ENCODE assay signal across 8 cellular contexts in the genomic region with DNA sequence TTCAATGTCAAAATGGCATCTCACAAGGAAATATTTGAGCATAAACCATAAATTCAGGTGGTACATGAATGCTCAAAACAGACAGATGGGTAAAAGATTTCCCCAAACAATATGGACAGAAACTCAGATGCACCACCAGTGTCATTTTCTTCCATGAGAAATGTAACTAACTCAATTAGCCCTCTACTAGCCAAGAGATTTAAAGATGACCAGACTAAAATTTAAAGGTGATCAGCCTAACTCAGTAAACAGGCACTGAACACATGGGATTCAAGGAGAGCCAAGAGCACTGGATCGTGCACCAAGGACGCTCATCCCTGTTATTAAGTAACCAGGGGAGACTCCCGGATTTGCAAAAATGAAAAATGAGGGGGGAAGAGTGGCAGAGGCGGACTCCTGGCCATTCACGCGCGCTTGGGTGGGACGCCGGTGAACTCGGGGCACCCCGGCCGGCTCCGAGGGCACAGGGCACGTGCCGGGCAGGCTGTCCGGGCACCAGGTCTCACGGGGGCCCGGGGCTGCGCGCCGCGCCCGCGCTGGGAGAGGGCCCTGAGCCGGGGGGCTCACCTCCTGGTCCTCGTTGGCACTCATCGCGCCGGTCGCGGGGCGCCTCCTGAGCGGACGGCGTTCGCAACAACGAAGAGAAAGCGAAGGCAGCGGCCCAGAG. TPM values are rescaled to one million over a fixed set of nuclear protein-coding genes. Genes with fewer than 3 reads are reported as not detected.
DNase-seq lines count a peak whose midpoint lies in the region; ATAC-seq and TF ChIP-seq lines count a peak whose summit lies in the region.

No MANE protein-coding gene starts in this region.

- peak overlapping the region; percentile 86 to 96 for H3K27ac ChIP-seq in coronary artery

- peak overlapping the region; percentile 94 for H3K27ac Mint-ChIP-seq in T-helper 17 cell
- H3K27ac Mint-ChIP-seq in stimulated activated naive B cell treated with anti-CD40 and anti-IgM and Interleukin-4, amounts not matched to agents 10 μg/mL and 1 μg/mL and 100 μg/mL, for 72 hours = peak overlapping the region; percentile 96

- H3K9me3 Mint-ChIP-seq in stimulated activated naive B cell treated with anti-CD40 and anti-IgM and Interleukin-4, amounts not matched to agents 10 μg/mL and 1 μg/mL and 100 μg/mL, for 72 hours = no peaks in the 10 kb centered on the region

- peak overlapping the region; percentile 78 for H3K4me3 ChIP-seq in coronary artery
- H3K4me3 ChIP-seq in lower leg skin (ENCODE audit: low read depth, poor library complexity, severe bottlenecking) = peak overlapping the region; percentile 76

- intact Hi-C loops in lower leg skin (cut with DNase I; ENCODE audit: low total_unique reads) = no loop called here

- DNase-seq in NCI-H524 (lab: John Stamatoyannopoulos, UW) (peak; percentile 0 to 3), NCI-H524 treated with DMSO at 0.1 percent for 48 hours (lab: John Stamatoyannopoulos, UW) (no peak), T-helper 17 cell (peak; percentile 9 to 22 (median 12)), coronary artery (ENCODE audit: low spot score) (peak; percentile 78), lower leg skin (ENCODE audit: low spot score in 2 of 2) (no peak), NCI-H510A treated with DMSO at 0.1 percent for 48 hours (lab: John Stamatoyannopoulos, UW) (no peak)
- no peak for DNase-seq in stimulated activated naive B cell treated with anti-CD40 and anti-IgM and Interleukin-4, amounts not matched to agents 10 μg/mL and 1 μg/mL and 100 μg/mL, for 72 hours

- no peaks in the 10 kb centered on the region for H3K9me3 ChIP-seq in T-helper 17 cell (ENCODE audit: control insufficient read depth, low read length, poor library complexity, severe bottlenecking)

- 0 to 1% methylated on average over 9 to 33 of the region's 39 CpGs for whole genome bisulfite sequencing in lower leg skin, 2 donors

- TF ChIP-seq POLR2A in lower leg skin (IDR thresholded peaks at IDR 0.05) = no peak

- no peaks in the 10 kb centered on the region for H3K27me3 Mint-ChIP-seq in T-helper 17 cell
- no peaks in the 10 kb centered on the region for H3K27me3 Mint-ChIP-seq in stimulated activated naive B cell treated with anti-CD40 and anti-IgM and Interleukin-4, amounts not matched to agents 10 μg/mL and 1 μg/mL and 100 μg/mL, for 72 hours

- TF ChIP-seq CTCF in coronary artery (IDR thresholded peaks at IDR 0.05) (no peak), lower leg skin (IDR thresholded peaks at IDR 0.05) (no peak)

- peak overlapping the region; percentile 97 for H3K4me3 Mint-ChIP-seq in T-helper 17 cell
- peak overlapping the region; percentile 86 to 98 for H3K4me3 Mint-ChIP-seq in stimulated activated naive B cell treated with anti-CD40 and anti-IgM and Interleukin-4, amounts not matched to agents 10 μg/mL and 1 μg/mL and 100 μg/mL, for 72 hours

- no peaks in the 10 kb centered on the region for H3K36me3 Mint-ChIP-seq in T-helper 17 cell (ENCODE audit: low read depth)
- peaks cover 8 to 17% of the 10 kb centered on the region in 2 donors for H3K36me3 Mint-ChIP-seq in stimulated activated naive B cell treated with anti-CD40 and anti-IgM and Interleukin-4, amounts not matched to agents 10 μg/mL and 1 μg/mL and 100 μg/mL, for 72 hours

- peaks cover 28% of the 10 kb centered on the region for H3K4me1 Mint-ChIP-seq in T-helper 17 cell
- peaks cover 19 to 32% of the 10 kb centered on the region in 2 donors for H3K4me1 Mint-ChIP-seq in stimulated activated naive B cell treated with anti-CD40 and anti-IgM and Interleukin-4, amounts not matched to agents 10 μg/mL and 1 μg/mL and 100 μg/mL, for 72 hours

- ATAC-seq in HG03045 (IDR thresholded peaks at IDR 0.05; ENCODE audit: unreplicated experiment) = peak; percentile 30
- no peak for ATAC-seq in T-helper 17 cell
- peak; percentile 36 to 41 for ATAC-seq in stimulated activated naive B cell treated with anti-CD40 and anti-IgM and Interleukin-4, amounts not matched to agents 10 μg/mL and 1 μg/mL and 100 μg/mL, for 72 hours (replicated peaks)

RNA-seq across cellular contexts. Expression of gene RWDD4, which starts 0.5 kb away (rescaled TPM):
- total RNA-seq in T-helper 17 cell = 10 to 100 TPM in 1 of 2 donors, 1 to 10 TPM in 1; 9.2 to 18.2 TPM
- 10 to 100 TPM in 3 of 4 donors, 1 to 10 TPM in 1; 8.5 to 18.9 (median 13.7) TPM for total RNA-seq in lower leg skin

RNA-seq across cellular contexts. Expression of gene TRAPPC11, which starts 0.6 kb away (rescaled TPM):
- total RNA-seq in T-helper 17 cell (10 to 100 TPM; 24.7 to 27.3 TPM), lower leg skin (10 to 100 TPM; 30.3 to 41.7 (median 34.0) TPM)

Comparison
In these comparisons a context has a peak if more than half of its experiments do, and no peak if none do; other contexts are left out.
1. DNase-seq: peak in NCI-H524 (2 of 2), T-helper 17 cell (3 of 3) and coronary artery (single experiment); none in NCI-H524 treated with DMSO at 0.1 percent for 48 hours (single experiment), lower leg skin (0 of 2), stimulated activated naive B cell treated with anti-CD40 and anti-IgM and Interleukin-4, amounts not matched to agents 10 μg/mL and 1 μg/mL and 100 μg/mL, for 72 hours (single experiment) and NCI-H510A treated with DMSO at 0.1 percent for 48 hours (single experiment).